ENCODE assay signal across 10 cellular contexts in the genomic region with DNA sequence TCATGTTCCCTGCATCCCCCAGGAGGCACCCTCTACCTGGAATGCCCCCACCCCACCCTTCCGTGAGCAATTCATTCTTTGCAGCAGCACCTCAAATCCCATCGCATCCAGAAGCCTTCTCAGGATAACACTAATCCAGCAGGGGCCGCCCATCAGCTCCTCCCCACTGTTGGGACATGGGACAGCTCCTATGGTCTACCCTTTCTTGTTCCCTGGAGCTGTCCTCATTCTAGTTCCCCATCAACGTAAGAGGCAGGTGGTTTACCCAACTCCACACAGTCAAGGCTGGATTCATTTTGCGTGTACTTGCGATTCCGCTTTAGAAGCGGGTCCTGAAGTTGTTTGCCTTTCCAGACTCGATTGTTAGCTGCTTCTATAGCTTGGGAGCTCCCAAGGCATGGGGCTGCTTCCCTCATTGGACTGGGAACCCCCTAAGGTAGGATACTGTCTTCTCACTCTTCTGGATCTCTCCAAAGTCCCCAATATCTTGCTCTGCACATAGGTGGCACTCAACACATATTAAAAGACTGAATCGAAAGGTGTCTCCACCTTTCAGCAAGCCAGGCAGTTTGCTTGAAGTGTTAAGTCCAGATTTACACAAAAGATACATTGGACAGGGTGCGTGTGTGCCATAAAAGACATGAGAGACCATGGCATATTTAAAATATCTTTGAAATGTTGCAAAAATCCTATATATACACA. TPM values are rescaled to one million over a fixed set of nuclear protein-coding genes. Genes with fewer than 3 reads are reported as not detected.
DNase-seq lines count a peak whose midpoint lies in the region; ATAC-seq and TF ChIP-seq lines count a peak whose summit lies in the region.
"Had no signal": no experiment of that assay in that cellular context is flagged by ENCODE, and none has a peak within 500 bp of the region (broad histone marks: within the 10 kb centered on the region; RNA-seq: fewer than 3 reads in every experiment).

No MANE protein-coding gene starts in this region.

- H3K36me3 Mint-ChIP-seq in endothelial cell (ENCODE audit: low read depth, unreplicated experiment), result no peaks in the 10 kb centered on the region

- no peaks in the 10 kb centered on the region for H3K27me3 ChIP-seq in DND-41 (ENCODE audit: insufficient read depth, low read length, poor library complexity)
- H3K27me3 ChIP-seq in OCI-LY1 (ENCODE audit: insufficient read depth, low read length), result no peaks in the 10 kb centered on the region
- H3K27me3 ChIP-seq: thyroid gland had no signal

- H3K9me2 ChIP-seq in OCI-LY1 (ENCODE audit: low read depth, low read length), result no peaks in the 10 kb centered on the region

- H3K9ac ChIP-seq in DND-41 (ENCODE audit: low read depth, low read length), result peak overlapping the region; percentile 75
- no peak overlapping the region for H3K9ac ChIP-seq in OCI-LY1 (ENCODE audit: low read length)

- DNase-seq in DND-41, result peak; percentile 34
- DNase-seq in endothelial cell (ENCODE audit: low spot score), result no peak
- DNase-seq in activated effector memory CD4-positive, alpha-beta T cell treated with anti-CD3 and anti-CD28 coated beads, Interleukin-2, amount 50 U/mL, for 16 hours, result no peak
- no peak for DNase-seq in NOMO-1 treated with DMSO at 0.1 percent for 48 hours (lab: John Stamatoyannopoulos, UW; ENCODE audit: unreplicated experiment)

- H3K9me3 ChIP-seq in DND-41 (ENCODE audit: insufficient read depth, low read length, severe bottlenecking) (no peaks in the 10 kb centered on the region), OCI-LY1 (ENCODE audit: low read length) (no peaks in the 10 kb centered on the region)
- H3K9me3 ChIP-seq: thyroid gland had no signal

- H3K79me2 ChIP-seq in DND-41 (ENCODE audit: insufficient read depth, low read length), result peaks cover 13% of the 10 kb centered on the region
- no peaks in the 10 kb centered on the region for H3K79me2 ChIP-seq in OCI-LY1 (ENCODE audit: insufficient read depth, low read length)

- H3K4me1 Mint-ChIP-seq in endothelial cell (ENCODE audit: unreplicated experiment), result peaks cover 10% of the 10 kb centered on the region

- peak overlapping the region; percentile 93 for H3K4me2 ChIP-seq in DND-41 (ENCODE audit: insufficient read depth, low read length)
- no peak overlapping the region for H3K4me2 ChIP-seq in OCI-LY1 (ENCODE audit: low read length)

- no peak overlapping the region for H3K27ac Mint-ChIP-seq in endothelial cell (ENCODE audit: unreplicated experiment)

- peak; percentile 33 for TF ChIP-seq CTCF in 22Rv1 (IDR thresholded peaks at IDR 0.05)
- peak; percentile 62 for TF ChIP-seq CTCF in DND-41 (IDR thresholded peaks at IDR 0.05; ENCODE audit: borderline replicate concordance, extremely low read depth, low read length, poor library complexity, severe bottlenecking)
- TF ChIP-seq CTCF in OCI-LY1 (IDR thresholded peaks at IDR 0.05; ENCODE audit: low read length), result peak; percentile 37; the same call in 1 of the 2 replicates
- TF ChIP-seq CTCF in endothelial cell (IDR thresholded peaks at IDR 0.05; ENCODE audit: unreplicated experiment), result no peak

- no peaks in the 10 kb centered on the region for H3F3A ChIP-seq in OCI-LY1 (ENCODE audit: insufficient read depth, low read length)

- H3K4me1 ChIP-seq in DND-41 (ENCODE audit: insufficient read depth, low read length), result peaks cover 54% of the 10 kb centered on the region
- H3K4me1 ChIP-seq in OCI-LY1 (ENCODE audit: insufficient read depth, low read length, severe bottlenecking), result peaks cover 11% of the 10 kb centered on the region

- H3K27me3 Mint-ChIP-seq in endothelial cell (ENCODE audit: unreplicated experiment), result peaks cover 12% of the 10 kb centered on the region

- H3K4me3 ChIP-seq in DND-41 (ENCODE audit: low read depth in 1 of 2, low read length in 2 of 2) (peak overlapping the region in 1 of 2 experiments; percentile 64; a peak in 1 of 4 replicates), OCI-LY1 (ENCODE audit: low read depth, low read length, poor library complexity, severe bottlenecking) (no peak overlapping the region)

- H3K9me3 Mint-ChIP-seq in endothelial cell (ENCODE audit: unreplicated experiment), result no peaks in the 10 kb centered on the region

- H3K36me3 ChIP-seq in DND-41 (ENCODE audit: insufficient read depth, low read length) (no peaks in the 10 kb centered on the region; the same call in 1 of the 2 replicates), OCI-LY1 (ENCODE audit: insufficient read depth, low read length) (no peaks in the 10 kb centered on the region)
- H3K36me3 ChIP-seq: thyroid gland had no signal

- H2AFZ ChIP-seq in DND-41 (ENCODE audit: low read depth, low read length) (no peak overlapping the region), OCI-LY1 (ENCODE audit: low read length) (no peak overlapping the region)

- H3K4me3 Mint-ChIP-seq in endothelial cell (ENCODE audit: unreplicated experiment), result peak overlapping the region; percentile 73

- no peaks in the 10 kb centered on the region for H4K20me1 ChIP-seq in DND-41 (ENCODE audit: insufficient read depth, low read length)
- H4K20me1 ChIP-seq in OCI-LY1 (ENCODE audit: insufficient read depth, low read length), result no peaks in the 10 kb centered on the region

- ATAC-seq in DND-41 (ENCODE audit: insufficient read depth, low read depth) (peak; percentile 45; the same call in 2 of the 3 replicates), esophagus mucosa (no peak), HG02884 (IDR thresholded peaks at IDR 0.05; ENCODE audit: unreplicated experiment) (no peak)

- peak overlapping the region; percentile 99 for H3K27ac ChIP-seq in 22Rv1
- peak overlapping the region; percentile 69 for H3K27ac ChIP-seq in DND-41 (ENCODE audit: low read length)
- H3K27ac ChIP-seq in OCI-LY1 (ENCODE audit: low read depth, low read length, poor library complexity, severe bottlenecking), result no peak overlapping the region
- H3K27ac ChIP-seq: epithelial cell of prostate, thyroid gland had no signal

RNA-seq across cellular contexts. Expression of a gene that starts 0.9 kb away (rescaled TPM):
- total RNA-seq in endothelial cell (ENCODE audit: unreplicated experiment), result 3.5 TPM
- total RNA-seq in esophagus mucosa, result 0.28 TPM
